ENCODE assay signal across 10 cellular contexts in the genomic region with DNA sequence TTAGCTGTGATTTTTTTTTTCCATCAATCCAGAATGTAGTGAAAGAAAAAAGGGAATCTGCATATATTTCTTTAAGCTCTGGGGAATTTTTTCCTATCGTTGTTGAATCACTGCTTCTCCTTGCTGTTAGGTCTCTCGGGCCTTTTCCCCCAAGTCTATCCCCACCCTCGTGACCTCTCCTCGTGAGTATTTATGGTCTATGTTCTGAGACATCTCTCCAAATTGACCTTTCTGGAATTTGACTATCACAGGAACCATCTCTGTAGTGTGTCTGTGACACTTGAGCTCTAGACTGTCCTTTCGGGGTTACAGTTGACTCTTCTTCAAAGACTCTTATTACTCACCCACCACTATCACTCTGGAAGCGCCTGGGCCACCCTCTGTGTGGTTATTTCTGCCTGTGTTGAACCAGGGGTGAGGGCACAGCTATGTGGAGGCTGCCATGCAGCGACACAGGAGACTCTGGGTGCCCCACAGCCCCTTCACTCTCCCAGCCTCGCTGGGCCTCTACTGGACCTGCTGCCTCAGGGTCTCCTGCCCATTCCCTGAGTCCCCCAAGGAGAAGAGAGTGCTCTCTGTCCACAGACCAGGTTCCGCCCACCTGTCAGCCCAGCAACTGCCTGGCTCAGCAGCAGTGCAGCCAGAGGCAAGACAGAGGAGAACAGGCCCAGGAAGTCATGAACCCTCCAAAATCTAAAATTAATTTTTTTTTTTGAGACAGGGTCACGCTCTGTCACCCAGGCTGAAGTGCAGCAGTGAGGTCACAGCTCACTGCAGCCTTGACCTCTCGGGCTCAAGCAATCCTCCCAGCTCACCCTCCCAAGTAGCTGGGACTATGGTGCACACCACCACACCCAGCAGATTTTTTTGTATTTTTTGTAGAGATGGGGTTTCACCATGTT.
DNase-seq lines count a peak whose midpoint lies in the region; ATAC-seq lines count a peak whose summit lies in the region.
"Had no signal": no experiment of that assay in that cellular context is flagged by ENCODE, and none has a peak within 500 bp of the region (broad histone marks: within the 10 kb centered on the region; RNA-seq: fewer than 3 reads in every experiment).

No MANE protein-coding gene starts in this region.

- peak overlapping the region; percentile 18 for H3K27ac Mint-ChIP-seq in memory B cell

- H3K4me1 Mint-ChIP-seq in memory B cell, result peaks cover 9% of the 10 kb centered on the region

- DNase-seq in memory B cell (ENCODE audit: low spot score in 2 of 2) (no peak), NCI-H2107 (lab: John Stamatoyannopoulos, UW) (no peak), RPMI8226 (no peak)
- no peak for DNase-seq in stimulated activated naive CD4-positive, alpha-beta T cell (lab: John Stamatoyannopoulos, UW)
- DNase-seq: effector memory CD4-positive, alpha-beta T cell; NCI-H146 had no signal

- H3K36me3 Mint-ChIP-seq in memory B cell, result peaks cover 9% of the 10 kb centered on the region

- H3K27me3 Mint-ChIP-seq in memory B cell, result no peaks in the 10 kb centered on the region

- no peaks in the 10 kb centered on the region for H3K9me3 Mint-ChIP-seq in memory B cell

- no peak overlapping the region for H3K4me3 Mint-ChIP-seq in memory B cell

- ATAC-seq in GM18517 (IDR thresholded peaks at IDR 0.05; ENCODE audit: unreplicated experiment), result peak; percentile 72
- peak; percentile 78 for ATAC-seq in GM21381 (IDR thresholded peaks at IDR 0.05; ENCODE audit: unreplicated experiment)
- peak; percentile 84 for ATAC-seq in HG03175 (IDR thresholded peaks at IDR 0.05; ENCODE audit: unreplicated experiment)
- peak; percentile 29 for ATAC-seq in memory B cell (ENCODE audit: low read depth)
- ATAC-seq in GM18873 (IDR thresholded peaks at IDR 0.05; ENCODE audit: low FRiP score, unreplicated experiment), result no peak
